20 cellular contexts compared by ENCODE assay signal in the genomic region with DNA sequence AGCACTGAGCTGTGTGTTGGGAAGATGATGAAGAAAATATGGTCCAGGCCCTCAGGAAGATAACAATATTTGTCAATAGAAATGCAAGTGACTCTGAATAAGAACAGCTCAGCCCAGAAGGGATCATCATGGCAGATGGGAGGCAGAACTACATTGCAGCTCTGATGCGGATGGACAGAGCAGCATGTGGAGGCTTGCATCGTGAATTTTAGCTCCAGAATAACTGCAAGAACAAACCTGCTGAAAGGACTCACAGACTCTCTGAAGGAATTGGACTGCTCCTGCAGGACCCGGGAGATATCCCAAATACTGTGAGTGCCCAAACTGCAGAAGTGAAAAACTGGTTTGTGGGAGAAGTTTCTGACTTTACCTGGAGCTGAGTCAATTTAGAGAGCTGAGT.
A peak's percentile ranks its signal among the peaks of the same experiment; 100 is the strongest.
DNase-seq lines count a peak whose midpoint lies in the region; ATAC-seq, FAIRE-seq and TF ChIP-seq lines count a peak whose summit lies in the region.
"Had no signal": no experiment of that assay in that cellular context is flagged by ENCODE, and none has a peak within 500 bp of the region (broad histone marks: within the 10 kb centered on the region; RNA-seq: fewer than 3 reads in every experiment).

No MANE protein-coding gene starts in this region.

- no peak overlapping the region for H3K4me3 Mint-ChIP-seq in activated T-helper 2 cell treated with anti-CD3 and anti-CD28 coated beads, Interferon-gamma antibody, Interleukin-2, Interleukin-4, amounts not matched to agents 10 μg/mL and 5 μg/mL and 100 μg/mL, durations not matched to agents 14 hours and 24 hours and 36 hours (ENCODE audit: low read depth)
- no peak overlapping the region for H3K4me3 Mint-ChIP-seq in activated CD4-positive, alpha-beta T cell treated with anti-CD3 and anti-CD28 coated beads, Interleukin-2, amount 10 ng/mL, durations not matched to agents 24 days and 14 days
- H3K4me3 Mint-ChIP-seq: B cell; CD4-positive, alpha-beta memory T cell had no signal

- H3K27me3 Mint-ChIP-seq in activated T-helper 2 cell treated with anti-CD3 and anti-CD28 coated beads, Interferon-gamma antibody, Interleukin-2, Interleukin-4, amounts not matched to agents 10 μg/mL and 5 μg/mL and 100 μg/mL, durations not matched to agents 14 hours and 24 hours and 36 hours (ENCODE audit: low read depth), result peaks cover 1% of the 10 kb centered on the region
- H3K27me3 Mint-ChIP-seq in activated CD4-positive, alpha-beta T cell treated with anti-CD3 and anti-CD28 coated beads, Interleukin-2, amount 10 ng/mL, durations not matched to agents 24 days and 14 days, result no peaks in the 10 kb centered on the region
- H3K27me3 Mint-ChIP-seq: B cell had no signal

- TF ChIP-seq RAD21 in HCT116 (IDR thresholded peaks at IDR 0.05; ENCODE audit: low read depth), result no peak

- no peaks in the 10 kb centered on the region for H4K20me1 ChIP-seq in HCT116 (ENCODE audit: insufficient read depth)

- H3K27me3 ChIP-seq in ACC112 (ENCODE audit: insufficient read depth, low read length) (no peaks in the 10 kb centered on the region), HCT116 (ENCODE audit: insufficient read depth, low read length) (no peaks in the 10 kb centered on the region), esophagus (ENCODE audit: control insufficient read depth in 1 of 2, insufficient read depth in 2 of 2, low read length in 2 of 2) (no peaks in the 10 kb centered on the region)
- H3K27me3 ChIP-seq: Peyer's patch had no signal

- H3K36me3 Mint-ChIP-seq in activated T-helper 2 cell treated with anti-CD3 and anti-CD28 coated beads, Interferon-gamma antibody, Interleukin-2, Interleukin-4, amounts not matched to agents 10 μg/mL and 5 μg/mL and 100 μg/mL, durations not matched to agents 14 hours and 24 hours and 36 hours (ENCODE audit: low read depth), result no peaks in the 10 kb centered on the region
- no peaks in the 10 kb centered on the region for H3K36me3 Mint-ChIP-seq in activated CD4-positive, alpha-beta T cell treated with anti-CD3 and anti-CD28 coated beads, Interleukin-2, amount 10 ng/mL, durations not matched to agents 24 days and 14 days (ENCODE audit: low read depth)
- H3K36me3 Mint-ChIP-seq: CD4-positive, alpha-beta memory T cell had no signal

- H3K27ac Mint-ChIP-seq in activated T-helper 2 cell treated with anti-CD3 and anti-CD28 coated beads, Interferon-gamma antibody, Interleukin-2, Interleukin-4, amounts not matched to agents 10 μg/mL and 5 μg/mL and 100 μg/mL, durations not matched to agents 14 hours and 24 hours and 36 hours, result no peak overlapping the region
- H3K27ac Mint-ChIP-seq in activated CD4-positive, alpha-beta T cell treated with anti-CD3 and anti-CD28 coated beads, Interleukin-2, amount 10 ng/mL, durations not matched to agents 24 days and 14 days, result no peak overlapping the region
- H3K27ac Mint-ChIP-seq: B cell; CD4-positive, alpha-beta memory T cell had no signal

- no peaks in the 10 kb centered on the region for H3K9me3 ChIP-seq in HCT116 (ENCODE audit: control insufficient read depth in 1 of 2, insufficient read depth in 1 of 2, low read depth in 1 of 2, low read length in 2 of 2)
- no peaks in the 10 kb centered on the region for H3K9me3 ChIP-seq in esophagus (ENCODE audit: control insufficient read depth in 2 of 2, insufficient read depth in 1 of 2, low read depth in 1 of 2, low read length in 1 of 2)
- H3K9me3 ChIP-seq: Peyer's patch had no signal

- H3K27ac ChIP-seq in ACC112 (ENCODE audit: low read depth, low read length), result peak overlapping the region; percentile 55
- peak overlapping the region; percentile 15; the same call in 1 of the 2 replicates for H3K27ac ChIP-seq in HCT116 (ENCODE audit: low read depth, low read length)
- peak overlapping the region; percentile 46 for H3K27ac ChIP-seq in RWPE1
- H3K27ac ChIP-seq in esophagus (ENCODE audit: low read depth in 2 of 2, low read length in 1 of 2), result peak overlapping the region; percentile 15 to 67
- H3K27ac ChIP-seq: Peyer's patch, SK-N-MC had no signal

- TF ChIP-seq POLR2A in HCT116 (IDR thresholded peaks at IDR 0.05; ENCODE audit: borderline replicate concordance, extremely low read depth, insufficient read depth, insufficient read length) (no peak), H54 (IDR thresholded peaks at IDR 0.05; ENCODE audit: low read depth, low read length) (no peak)

- H2AFZ ChIP-seq in ACC112 (ENCODE audit: low read length, unreplicated experiment), result no peak overlapping the region
- H2AFZ ChIP-seq in HCT116 (ENCODE audit: low read depth, low read length, poor library complexity, severe bottlenecking), result peak overlapping the region; percentile 93

- peak overlapping the region; percentile 49 for H3K9ac ChIP-seq in HCT116 (ENCODE audit: low read length)

- H3K4me1 Mint-ChIP-seq in activated T-helper 2 cell treated with anti-CD3 and anti-CD28 coated beads, Interferon-gamma antibody, Interleukin-2, Interleukin-4, amounts not matched to agents 10 μg/mL and 5 μg/mL and 100 μg/mL, durations not matched to agents 14 hours and 24 hours and 36 hours (ENCODE audit: low read depth), result no peaks in the 10 kb centered on the region
- H3K4me1 Mint-ChIP-seq in activated CD4-positive, alpha-beta T cell treated with anti-CD3 and anti-CD28 coated beads, Interleukin-2, amount 10 ng/mL, durations not matched to agents 24 days and 14 days, result peaks cover 2% of the 10 kb centered on the region

- POLR2A ChIA-PET in HCT116 (lab: Charles Lee) (no interaction called here), RWPE1 (lab: Yijun Ruan, JAX; ENCODE audit: low non-redundant PET) (no interaction called here)

- CTCF ChIA-PET in HCT116 (lab: Charles Lee) (no interaction called here), RWPE1 (lab: Yijun Ruan, JAX) (interaction anchor here (0.6 kb wide), 1 partner anchor 290 kb away, joined by 3 read pairs; no protein-coding TSS in a partner anchor)

- no peak overlapping the region for H3K4me3 ChIP-seq in ACC112 (ENCODE audit: low read depth, low read length)
- H3K4me3 ChIP-seq in HCT116 (replicated peaks in 1 of 2; ENCODE audit: low read depth in 1 of 2, low read length in 2 of 2), result no peak overlapping the region
- H3K4me3 ChIP-seq in esophagus (ENCODE audit: low read depth in 1 of 2, low read length in 2 of 2), result no peak overlapping the region
- H3K4me3 ChIP-seq: Peyer's patch, SK-N-MC had no signal

- H3K9me3 Mint-ChIP-seq in activated T-helper 2 cell treated with anti-CD3 and anti-CD28 coated beads, Interferon-gamma antibody, Interleukin-2, Interleukin-4, amounts not matched to agents 10 μg/mL and 5 μg/mL and 100 μg/mL, durations not matched to agents 14 hours and 24 hours and 36 hours, result no peaks in the 10 kb centered on the region
- no peaks in the 10 kb centered on the region for H3K9me3 Mint-ChIP-seq in activated CD4-positive, alpha-beta T cell treated with anti-CD3 and anti-CD28 coated beads, Interleukin-2, amount 10 ng/mL, durations not matched to agents 24 days and 14 days

- TF ChIP-seq CTCF in HCT116 (IDR thresholded peaks at IDR 0.05 in 2 of 3, conservative IDR thresholded peaks at IDR 0.05 in 1 of 3; ENCODE audit: borderline replicate concordance in 1 of 3, insufficient read depth in 1 of 3, low read depth in 2 of 3, low read length in 2 of 3) (no peak), RWPE1 (conservative IDR thresholded peaks at IDR 0.05; ENCODE audit: low read depth) (no peak)

- H3K4me1 ChIP-seq in ACC112 (ENCODE audit: control insufficient read depth, insufficient read depth, low read length, unreplicated experiment), result peaks cover 14% of the 10 kb centered on the region
- peaks cover 7 to 18% of the 10 kb centered on the region in 2 experiments for H3K4me1 ChIP-seq in HCT116 (ENCODE audit: control insufficient read depth in 1 of 2, insufficient read depth in 2 of 2, low read length in 2 of 2)
- no peaks in the 10 kb centered on the region for H3K4me1 ChIP-seq in esophagus (ENCODE audit: control insufficient read depth in 2 of 2, insufficient read depth in 2 of 2, low read length in 1 of 2)
- H3K4me1 ChIP-seq: Peyer's patch had no signal

- peak overlapping the region; percentile 73 for H3K4me2 ChIP-seq in HCT116 (ENCODE audit: low read length)

- FAIRE-seq in H54 (lab: Jason Lieb, UNC), result no peak
- FAIRE-seq: D721Med, HTR-8/SVneo had no signal

- 52 to 78% methylated on average over 3 of the region's 3 CpGs for whole genome bisulfite sequencing in esophagus, 2 donors

- H3K79me2 ChIP-seq in ACC112 (ENCODE audit: control insufficient read depth, insufficient read depth, low read length, unreplicated experiment), result no peaks in the 10 kb centered on the region
- no peaks in the 10 kb centered on the region for H3K79me2 ChIP-seq in HCT116 (ENCODE audit: insufficient read depth, low read length)

- no peak for DNase-seq in HCT116 (ENCODE audit: low read depth, low spot score)
- DNase-seq in RWPE1 (ENCODE audit: low spot score), result no peak
- no peak for DNase-seq in DMS79 treated with DMSO at 0.1 percent for 48 hours (lab: John Stamatoyannopoulos, UW)
- no peak for DNase-seq in H54 (ENCODE audit: insufficient read length, low spot score)
- no peak for DNase-seq in activated T-helper 2 cell treated with anti-CD3 and anti-CD28 coated beads, Interferon-gamma antibody, Interleukin-2, Interleukin-4, amounts not matched to agents 10 μg/mL and 5 μg/mL and 100 μg/mL, durations not matched to agents 14 hours and 24 hours and 36 hours (ENCODE audit: low spot score)
- DNase-seq in activated CD4-positive, alpha-beta T cell treated with anti-CD3 and anti-CD28 coated beads, Interleukin-2, amount 10 ng/mL, durations not matched to agents 24 days and 14 days, result no peak
- DNase-seq: CD4-positive, alpha-beta memory T cell; GF-D8; H7; NCI-H1436 treated with DMSO at 0.1 percent for 48 hours; NCI-H2081; Peyer's patch; Right ventricle myocardium superior; T-helper 1 cell had no signal

- ATAC-seq in HCT116, result peak; percentile 19

- H3K36me3 ChIP-seq in ACC112 (ENCODE audit: insufficient read depth, low read length) (peaks cover 6% of the 10 kb centered on the region), HCT116 (ENCODE audit: control insufficient read depth in 1 of 2, insufficient read depth in 2 of 2, low read length in 2 of 2) (0 out of 4 replicates have a peak, but pooled peaks cover 0 to 3% of the 10 kb centered on the region in 2 experiments), esophagus (ENCODE audit: control insufficient read depth in 2 of 2, insufficient read depth in 2 of 2, low read length in 1 of 2) (no peaks in the 10 kb centered on the region)
- H3K36me3 ChIP-seq: Peyer's patch had no signal

- RAD21 ChIA-PET in HCT116 (lab: Charles Lee; ENCODE audit: low non-redundant PET in 1 of 2, low total read pairs in 2 of 2, uncharacterized antibody in 2 of 2, unreplicated experiment in 2 of 2), result no interaction called here

- H3K9me2 ChIP-seq in HCT116 (ENCODE audit: insufficient read depth), result no peaks in the 10 kb centered on the region

- intact Hi-C loops in HCT116 (cut with micrococcal nuclease), result no loop called here
- intact Hi-C loops in activated T-helper 2 cell treated with anti-CD3 and anti-CD28 coated beads, Interferon-gamma antibody, Interleukin-2, Interleukin-4, amounts not matched to agents 10 μg/mL and 5 μg/mL and 100 μg/mL, durations not matched to agents 14 hours and 24 hours and 36 hours (cut with micrococcal nuclease), result no loop called here
- intact Hi-C loops in activated CD4-positive, alpha-beta T cell treated with anti-CD3 and anti-CD28 coated beads, Interleukin-2, amount 10 ng/mL, durations not matched to agents 24 days and 14 days (cut with micrococcal nuclease), result no loop called here

- BruUV-seq in HCT116 (replicated peaks; lab: Mats Ljungman, UMichigan), result no TSS peak
